22 cellular contexts compared by ENCODE assay signal in genomic region chr6:77334093-77334492, GRCh38.
"Had no signal": no experiment of that assay in that cellular context is flagged by ENCODE, and none has a peak within 500 bp of the region (broad histone marks: within the 10 kb centered on the region; RNA-seq: fewer than 3 reads in every experiment).

No MANE protein-coding gene starts in this region.

- H3K4me3 Mint-ChIP-seq: dendritic cell treated with granulocyte-macrophage colony-stimulating factor and Interleukin-4, amounts not matched to agents 40 ng/mL and 50 ng/mL, for 4 days; effector memory CD8-positive, alpha-beta T cell; endodermal cell had no signal

- H3K27me3 Mint-ChIP-seq: dendritic cell treated with granulocyte-macrophage colony-stimulating factor and Interleukin-4, amounts not matched to agents 40 ng/mL and 50 ng/mL, for 4 days; effector memory CD8-positive, alpha-beta T cell had no signal

- H3K27ac ChIP-seq: colonic mucosa, coronary artery, dorsolateral prefrontal cortex, epithelial cell of prostate, esophagus muscularis mucosa, esophagus squamous epithelium, foreskin keratinocyte, gastrocnemius medialis, gastroesophageal sphincter had no signal

- ATAC-seq: effector memory CD8-positive, alpha-beta T cell; esophagus mucosa; foreskin keratinocyte; gastrocnemius medialis; gastroesophageal sphincter had no signal

- H3K9me3 ChIP-seq: colonic mucosa had no signal

- H3K4me1 ChIP-seq: colonic mucosa, esophagus muscularis mucosa, esophagus squamous epithelium, foreskin keratinocyte, gastrocnemius medialis, gastroesophageal sphincter had no signal

- H3K4me3 ChIP-seq: colonic mucosa, coronary artery, dorsolateral prefrontal cortex, esophagus muscularis mucosa, esophagus squamous epithelium, gastrocnemius medialis, gastroesophageal sphincter had no signal

- H3K36me3 ChIP-seq: colonic mucosa, esophagus muscularis mucosa, esophagus squamous epithelium, gastrocnemius medialis, gastroesophageal sphincter had no signal

- H3K27ac Mint-ChIP-seq: dendritic cell treated with granulocyte-macrophage colony-stimulating factor and Interleukin-4, amounts not matched to agents 40 ng/mL and 50 ng/mL, for 4 days; effector memory CD8-positive, alpha-beta T cell; endodermal cell had no signal

- DNase-seq: colonic mucosa; cortex of kidney; dermis blood vessel endothelial cell; dorsolateral prefrontal cortex; effector CD4-positive, alpha-beta T cell; effector CD8-positive, alpha-beta T cell; effector memory CD4-positive, alpha-beta T cell; effector memory CD8-positive, alpha-beta T cell; endodermal cell; esophagus squamous epithelium; foreskin fibroblast; foreskin melanocyte; gastrocnemius medialis; glutamatergic neuron; head of caudate nucleus had no signal

- H3K27me3 ChIP-seq: colonic mucosa, dorsolateral prefrontal cortex, esophagus muscularis mucosa, esophagus squamous epithelium, foreskin keratinocyte, gastrocnemius medialis, gastroesophageal sphincter had no signal
